Comparison of ENCODE assay signal across 2 cellular contexts in genomic region chr12:42281281-42281680, GRCh38.
TF ChIP-seq lines count a peak whose summit lies in the region.

No MANE protein-coding gene starts in this region.

TF ChIP-seq in HEK293, 187 proteins besides CTCF, POLR2A, EP300 and RAD21:
- TF ChIP-seq ZNF266 (tag by site-specific recombination; IDR thresholded peaks at IDR 0.05; ENCODE audit: low read depth) = no peak
- TF ChIP-seq PRDM6 (tag by site-specific recombination; IDR thresholded peaks at IDR 0.05) = peak; percentile 55; the same call in 1 of the 2 replicates
- TF ChIP-seq ZBTB17 (tag by site-specific recombination; IDR thresholded peaks at IDR 0.05) = 0 out of 2 replicates have a peak, but pooled peaks have one; percentile 30
- TF ChIP-seq FEZF1 (tag by site-specific recombination; IDR thresholded peaks at IDR 0.05) = 0 out of 2 replicates have a peak, but pooled peaks have one; percentile 13
- TF ChIP-seq IKZF3 (tag by site-specific recombination; IDR thresholded peaks at IDR 0.05) = no peak
- no peak for TF ChIP-seq ZEB2 (tag by site-specific recombination; IDR thresholded peaks at IDR 0.05)
- TF ChIP-seq REST (tag by site-specific recombination; IDR thresholded peaks at IDR 0.05) = 0 out of 2 replicates have a peak, but pooled peaks have one; percentile 49
- TF ChIP-seq RBAK (tag by site-specific recombination; IDR thresholded peaks at IDR 0.05) = no peak
- peak; percentile 83 for TF ChIP-seq OSR2 (tag by site-specific recombination; IDR thresholded peaks at IDR 0.05)
- peak; percentile 42; the same call in 1 of the 2 replicates for TF ChIP-seq ZBTB44 (tag by site-specific recombination; IDR thresholded peaks at IDR 0.05)

TF ChIP-seq in HepG2, 621 proteins besides CTCF, POLR2A, EP300 and RAD21:
- TF ChIP-seq PHF21A (CRISPR knock-in tag; IDR thresholded peaks at IDR 0.05) (no peak), ZNF12 (CRISPR knock-in tag; IDR thresholded peaks at IDR 0.05) (no peak), ZNF496 (CRISPR knock-in tag; IDR thresholded peaks at IDR 0.05; ENCODE audit: insufficient replicate concordance) (no peak), MIER2 (CRISPR knock-in tag; IDR thresholded peaks at IDR 0.05) (no peak), ZNF256 (CRISPR knock-in tag; conservative IDR thresholded peaks at IDR 0.05) (no peak), GATAD2A (CRISPR knock-in tag; IDR thresholded peaks at IDR 0.05) (no peak), HIVEP1 (CRISPR knock-in tag; IDR thresholded peaks at IDR 0.05) (no peak), ZNF260 (CRISPR knock-in tag; IDR thresholded peaks at IDR 0.05; ENCODE audit: borderline replicate concordance, low read depth) (no peak), ZNF841 (CRISPR knock-in tag; IDR thresholded peaks at IDR 0.05; ENCODE audit: borderline replicate concordance) (no peak), SAP130 (CRISPR knock-in tag; IDR thresholded peaks at IDR 0.05; ENCODE audit: low read depth) (no peak), ZBTB46 (CRISPR knock-in tag; IDR thresholded peaks at IDR 0.05; ENCODE audit: borderline replicate concordance) (no peak)
